Comparison of ENCODE assay signal across 17 cellular contexts in genomic region chr7:85705076-85705475, GRCh38.
DNase-seq lines count a peak whose midpoint lies in the region; ATAC-seq and TF ChIP-seq lines count a peak whose summit lies in the region.
"Had no signal": no experiment of that assay in that cellular context is flagged by ENCODE, and none has a peak within 500 bp of the region (broad histone marks: within the 10 kb centered on the region; RNA-seq: fewer than 3 reads in every experiment).

No MANE protein-coding gene starts in this region.

- no peak for ATAC-seq in WTC11
- ATAC-seq: A549, GM23338, HCT116 had no signal

- TF ChIP-seq CTCF in astrocyte of the spinal cord (IDR thresholded peaks at IDR 0.05; ENCODE audit: low read depth, low read length) (no peak), WTC11 (IDR thresholded peaks at IDR 0.05) (no peak)

- CTCF ChIA-PET in WTC11 (lab: Charles Lee): no interaction called here

- H3K4me3 ChIP-seq in adipocyte (ENCODE audit: low read length) (no peak overlapping the region), astrocyte of the spinal cord (ENCODE audit: low read depth, low read length) (no peak overlapping the region)
- H3K4me3 ChIP-seq: A549, GM23338 had no signal

- POLR2A ChIA-PET in WTC11 (lab: Charles Lee): no interaction called here

- in situ Hi-C loops in astrocyte of the spinal cord (cut with HindIII; ENCODE audit: low sequenced_read_pairs): no loop called here

- H3K36me3 ChIP-seq in adipocyte (ENCODE audit: control insufficient read depth, insufficient read depth, low read length, severe bottlenecking): no peaks in the 10 kb centered on the region

- no peaks in the 10 kb centered on the region for H3K27me3 Mint-ChIP-seq in WTC11 (ENCODE audit: low read depth)
- H3K27me3 Mint-ChIP-seq: CD4-positive, alpha-beta T cell had no signal

- H3K27ac Mint-ChIP-seq in WTC11: no peak overlapping the region
- H3K27ac Mint-ChIP-seq: CD4-positive, alpha-beta T cell; GM23338; HFFc6 had no signal

- DNase-seq in DMS53 (lab: John Stamatoyannopoulos, UW) (peak; percentile 48), DMS53 treated with DMSO at 0.1 percent for 48 hours (lab: John Stamatoyannopoulos, UW; ENCODE audit: unreplicated experiment) (no peak), adipocyte (ENCODE audit: low read depth) (peak; percentile 67), astrocyte of the spinal cord (ENCODE audit: low read depth, low spot score) (peak; percentile 74), renal cortical epithelial cell (ENCODE audit: low read depth) (peak; percentile 66), GF-D8 (lab: John Stamatoyannopoulos, UW) (no peak), NCI-H2029 treated with DMSO at 0.1 percent for 48 hours (lab: John Stamatoyannopoulos, UW) (no peak), WTC11 (ENCODE audit: low spot score) (no peak)
- DNase-seq: AML-193; CD4-positive, alpha-beta T cell; DMS153; DND-41; H7; HFFc6 had no signal

- H3K9me3 ChIP-seq in adipocyte (ENCODE audit: control insufficient read depth, low read length): no peaks in the 10 kb centered on the region
- H3K9me3 ChIP-seq: A549 had no signal

- no peak overlapping the region for H3K9ac ChIP-seq in adipocyte (ENCODE audit: low read length)

- no peaks in the 10 kb centered on the region for H3K4me1 ChIP-seq in adipocyte (ENCODE audit: control insufficient read depth, insufficient read depth, low read length)
- H3K4me1 ChIP-seq: A549 had no signal

- H3K27me3 ChIP-seq in adipocyte (replicated peaks; ENCODE audit: control insufficient read depth, insufficient read depth, low read length): no peaks in the 10 kb centered on the region

- no peaks in the 10 kb centered on the region for H3K4me1 Mint-ChIP-seq in WTC11
- H3K4me1 Mint-ChIP-seq: GM23338 had no signal

- no peak overlapping the region for H3K4me3 Mint-ChIP-seq in WTC11
- H3K4me3 Mint-ChIP-seq: CD4-positive, alpha-beta T cell; GM23338; HFFc6 had no signal

- no peaks in the 10 kb centered on the region for H3K36me3 Mint-ChIP-seq in WTC11

- peaks cover 4% of the 10 kb centered on the region for H3K9me3 Mint-ChIP-seq in WTC11
- H3K9me3 Mint-ChIP-seq: GM23338 had no signal

TF ChIP-seq in WTC11, 78 proteins besides CTCF, POLR2A, EP300 and RAD21:
- TF ChIP-seq IRF1 (CRISPR knock-in tag; IDR thresholded peaks at IDR 0.05) (no peak), ERG (CRISPR knock-in tag; IDR thresholded peaks at IDR 0.05) (no peak), ZNF532 (CRISPR knock-in tag; IDR thresholded peaks at IDR 0.05; ENCODE audit: borderline replicate concordance) (no peak), GTF2I (CRISPR knock-in tag; conservative IDR thresholded peaks at IDR 0.05) (no peak), FOXP1 (CRISPR knock-in tag; IDR thresholded peaks at IDR 0.05; ENCODE audit: borderline replicate concordance) (no peak), ATF3 (CRISPR knock-in tag; conservative IDR thresholded peaks at IDR 0.05) (no peak), NR3C1 (CRISPR knock-in tag; conservative IDR thresholded peaks at IDR 0.05; ENCODE audit: low read depth) (no peak), SMAD4 (CRISPR knock-in tag; IDR thresholded peaks at IDR 0.05) (no peak), PRRX2 (CRISPR knock-in tag; IDR thresholded peaks at IDR 0.05) (no peak), TCF7 (CRISPR knock-in tag; IDR thresholded peaks at IDR 0.05; ENCODE audit: low read depth) (no peak), NFYB (CRISPR knock-in tag; conservative IDR thresholded peaks at IDR 0.05; ENCODE audit: low read depth) (no peak), MYBL2 (CRISPR knock-in tag; IDR thresholded peaks at IDR 0.05) (no peak), TEAD1 (CRISPR knock-in tag; IDR thresholded peaks at IDR 0.05) (no peak), AFF4 (CRISPR knock-in tag; IDR thresholded peaks at IDR 0.05; ENCODE audit: borderline replicate concordance) (no peak), ZNF263 (CRISPR knock-in tag; IDR thresholded peaks at IDR 0.05; ENCODE audit: low read depth) (no peak)

Comparison
In these comparisons a context has a peak if more than half of its experiments do, and no peak if none do; other contexts are left out.
1. DNase-seq: peak in DMS53 (single experiment), adipocyte (single experiment), astrocyte of the spinal cord (single experiment) and renal cortical epithelial cell (single experiment); none in DMS53 treated with DMSO at 0.1 percent for 48 hours (single experiment), GF-D8 (single experiment), NCI-H2029 treated with DMSO at 0.1 percent for 48 hours (single experiment) and WTC11 (single experiment).